In the genomic region with DNA sequence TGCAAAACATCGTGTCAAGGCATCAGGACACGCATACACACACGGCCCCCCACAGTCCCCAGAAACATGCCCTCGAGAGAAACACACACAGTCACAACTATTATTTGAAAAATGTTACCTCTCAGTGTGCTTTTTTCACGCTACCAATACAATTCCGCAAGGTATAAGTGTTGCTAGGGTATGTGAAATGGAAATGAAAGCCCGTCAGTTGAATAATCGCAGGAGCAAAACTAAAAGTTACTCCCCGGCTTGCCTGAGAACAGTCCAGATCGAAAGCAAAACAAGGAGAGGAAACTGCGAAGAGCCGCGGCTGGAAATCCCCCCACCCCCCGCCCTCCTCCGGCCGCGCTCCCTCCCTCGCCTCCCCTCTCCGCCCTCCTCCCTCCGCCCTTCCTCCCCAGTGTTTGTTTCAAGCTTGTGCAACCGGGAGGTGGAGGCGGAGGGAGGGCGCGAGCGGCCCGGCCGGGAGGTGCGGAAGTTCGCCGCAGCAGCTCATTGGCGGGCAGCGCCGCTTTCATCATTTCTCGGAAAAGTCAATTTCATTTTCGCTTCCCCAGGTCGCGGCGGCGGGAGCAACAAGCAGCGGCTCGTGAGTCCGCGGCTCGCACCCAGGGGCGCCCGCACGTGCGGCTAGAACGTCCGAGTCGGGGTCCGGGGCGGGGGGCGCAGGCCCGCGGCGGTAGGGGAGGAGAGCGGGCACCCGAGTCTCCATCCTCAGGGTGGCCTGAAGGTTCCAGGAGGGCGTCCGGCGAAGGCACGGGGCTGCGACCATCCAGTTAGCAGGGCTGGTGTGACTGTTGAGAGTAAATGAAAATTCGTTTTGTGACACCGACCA, we compare ENCODE assay signal across 1 cellular context.
A peak's percentile ranks its signal among the peaks of the same experiment; 100 is the strongest.
TF ChIP-seq lines count a peak whose summit lies in the region.

A gene (minus strand): TSS at position 290 of the 835 bp plus-strand sequence. CDS start 45,486 bp downstream, outside the sequence.

TF ChIP-seq in GM12878, 131 proteins besides CTCF, POLR2A, EP300 and RAD21 (continued from another document and continues in another):
- TF ChIP-seq FOXM1 (IDR thresholded peaks at IDR 0.05; ENCODE audit: low read depth, low read length) (no peak), ZSCAN29 (IDR thresholded peaks at IDR 0.05) (no peak), LARP7 (IDR thresholded peaks at IDR 0.05) (0 out of 2 replicates have a peak, but pooled peaks have one; percentile 58), TARDBP (IDR thresholded peaks at IDR 0.05; ENCODE audit: borderline replicate concordance) (peak; percentile 45; the same call in 1 of the 2 replicates), RUNX3 (IDR thresholded peaks at IDR 0.05; ENCODE audit: low read length) (no peak), ZZZ3 (IDR thresholded peaks at IDR 0.05; ENCODE audit: control insufficient read depth, insufficient read length, low read depth) (no peak), SIN3A (IDR thresholded peaks at IDR 0.05; ENCODE audit: low read depth, low read length) (no peak; the same call in 1 of the 2 replicates), NBN (IDR thresholded peaks at IDR 0.05) (no peak), SP1 (IDR thresholded peaks at IDR 0.05; ENCODE audit: low read depth, low read length) (no peak), KDM1A (IDR thresholded peaks at IDR 0.05; ENCODE audit: borderline replicate concordance) (no peak), CEBPB (IDR thresholded peaks at IDR 0.05; ENCODE audit: borderline replicate concordance in 1 of 2, low read depth in 2 of 2, low read length in 2 of 2) (peak in 1 of 2 experiments; percentile 79; a peak in 2 of 4 replicates), STAT1 (conservative IDR thresholded peaks at IDR 0.05) (no peak), JUNB (IDR thresholded peaks at IDR 0.05) (no peak), BACH1 (IDR thresholded peaks at IDR 0.05; ENCODE audit: borderline replicate concordance) (no peak; the same call in 1 of the 2 replicates), POU2F2 (IDR thresholded peaks at IDR 0.05; ENCODE audit: borderline replicate concordance, low read depth, low read length) (0 out of 3 replicates have a peak, but pooled peaks have one; percentile 36), ETV6 (conservative IDR thresholded peaks at IDR 0.05 in 1 of 2, IDR thresholded peaks at IDR 0.05 in 1 of 2; ENCODE audit: borderline replicate concordance in 1 of 2, low read depth in 1 of 2) (peak in 1 of 2 experiments; percentile 84; a peak in 2 of 4 replicates), RFX5 (IDR thresholded peaks at IDR 0.05; ENCODE audit: low read depth, low read length) (peak; percentile 30; the same call in 1 of the 2 replicates), NR2C1 (IDR thresholded peaks at IDR 0.05) (no peak), NFXL1 (IDR thresholded peaks at IDR 0.05; ENCODE audit: borderline replicate concordance) (no peak), SUZ12 (IDR thresholded peaks at IDR 0.05; ENCODE audit: unreplicated experiment) (no peak), CHD1 (IDR thresholded peaks at IDR 0.05; ENCODE audit: low read depth, low read length) (0 out of 2 replicates have a peak, but pooled peaks have one; percentile 46), CBFB (IDR thresholded peaks at IDR 0.05; ENCODE audit: low read depth) (no peak; the same call in 1 of the 2 replicates), MTA3 (IDR thresholded peaks at IDR 0.05; ENCODE audit: borderline replicate concordance, low read length) (no peak), RB1 (IDR thresholded peaks at IDR 0.05; ENCODE audit: borderline replicate concordance) (peak; percentile 85; the same call in 1 of the 2 replicates), SREBF1 (IDR thresholded peaks at IDR 0.05; ENCODE audit: low read length) (no peak), ESRRA (IDR thresholded peaks at IDR 0.05; ENCODE audit: low read length) (no peak), MEF2A (IDR thresholded peaks at IDR 0.05; ENCODE audit: insufficient read depth, low read depth, low read length) (peak; percentile 79; the same call in 1 of the 2 replicates), SREBF2 (IDR thresholded peaks at IDR 0.05; ENCODE audit: low read length) (no peak), WRNIP1 (IDR thresholded peaks at IDR 0.05; ENCODE audit: borderline replicate concordance, low read depth, low read length) (no peak), PAX8 (IDR thresholded peaks at IDR 0.05) (no peak), NFYA (IDR thresholded peaks at IDR 0.05; ENCODE audit: borderline replicate concordance, low read depth, low read length) (no peak), MTA2 (IDR thresholded peaks at IDR 0.05; ENCODE audit: low read depth) (no peak; the same call in 1 of the 2 replicates), EZH2 (IDR thresholded peaks at IDR 0.05; ENCODE audit: borderline replicate concordance, control insufficient read depth, low read depth, low read length) (no peak), MYB (IDR thresholded peaks at IDR 0.05; ENCODE audit: borderline replicate concordance, low read depth, low read length) (no peak), CBX5 (IDR thresholded peaks at IDR 0.05; ENCODE audit: low read depth) (no peak), IKZF1 (conservative IDR thresholded peaks at IDR 0.05) (peak; percentile 66; the same call in 1 of the 2 replicates), HDAC6 (IDR thresholded peaks at IDR 0.05; ENCODE audit: unreplicated experiment) (no peak)
- TF ChIP-seq, protein P1, sequence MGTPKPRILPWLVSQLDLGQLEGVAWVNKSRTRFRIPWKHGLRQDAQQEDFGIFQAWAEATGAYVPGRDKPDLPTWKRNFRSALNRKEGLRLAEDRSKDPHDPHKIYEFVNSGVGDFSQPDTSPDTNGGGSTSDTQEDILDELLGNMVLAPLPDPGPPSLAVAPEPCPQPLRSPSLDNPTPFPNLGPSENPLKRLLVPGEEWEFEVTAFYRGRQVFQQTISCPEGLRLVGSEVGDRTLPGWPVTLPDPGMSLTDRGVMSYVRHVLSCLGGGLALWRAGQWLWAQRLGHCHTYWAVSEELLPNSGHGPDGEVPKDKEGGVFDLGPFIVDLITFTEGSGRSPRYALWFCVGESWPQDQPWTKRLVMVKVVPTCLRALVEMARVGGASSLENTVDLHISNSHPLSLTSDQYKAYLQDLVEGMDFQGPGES (IDR thresholded peaks at IDR 0.05) = no peak
- TF ChIP-seq, protein P2, sequence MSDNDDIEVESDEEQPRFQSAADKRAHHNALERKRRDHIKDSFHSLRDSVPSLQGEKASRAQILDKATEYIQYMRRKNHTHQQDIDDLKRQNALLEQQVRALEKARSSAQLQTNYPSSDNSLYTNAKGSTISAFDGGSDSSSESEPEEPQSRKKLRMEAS (IDR thresholded peaks at IDR 0.05; ENCODE audit: low read depth, low read length) = peak; percentile 50; the same call in 1 of the 2 replicates
- TF ChIP-seq, protein P3, sequence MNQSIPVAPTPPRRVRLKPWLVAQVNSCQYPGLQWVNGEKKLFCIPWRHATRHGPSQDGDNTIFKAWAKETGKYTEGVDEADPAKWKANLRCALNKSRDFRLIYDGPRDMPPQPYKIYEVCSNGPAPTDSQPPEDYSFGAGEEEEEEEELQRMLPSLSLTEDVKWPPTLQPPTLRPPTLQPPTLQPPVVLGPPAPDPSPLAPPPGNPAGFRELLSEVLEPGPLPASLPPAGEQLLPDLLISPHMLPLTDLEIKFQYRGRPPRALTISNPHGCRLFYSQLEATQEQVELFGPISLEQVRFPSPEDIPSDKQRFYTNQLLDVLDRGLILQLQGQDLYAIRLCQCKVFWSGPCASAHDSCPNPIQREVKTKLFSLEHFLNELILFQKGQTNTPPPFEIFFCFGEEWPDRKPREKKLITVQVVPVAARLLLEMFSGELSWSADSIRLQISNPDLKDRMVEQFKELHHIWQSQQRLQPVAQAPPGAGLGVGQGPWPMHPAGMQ (IDR thresholded peaks at IDR 0.05; ENCODE audit: borderline replicate concordance) = no peak
- TF ChIP-seq, protein P4, sequence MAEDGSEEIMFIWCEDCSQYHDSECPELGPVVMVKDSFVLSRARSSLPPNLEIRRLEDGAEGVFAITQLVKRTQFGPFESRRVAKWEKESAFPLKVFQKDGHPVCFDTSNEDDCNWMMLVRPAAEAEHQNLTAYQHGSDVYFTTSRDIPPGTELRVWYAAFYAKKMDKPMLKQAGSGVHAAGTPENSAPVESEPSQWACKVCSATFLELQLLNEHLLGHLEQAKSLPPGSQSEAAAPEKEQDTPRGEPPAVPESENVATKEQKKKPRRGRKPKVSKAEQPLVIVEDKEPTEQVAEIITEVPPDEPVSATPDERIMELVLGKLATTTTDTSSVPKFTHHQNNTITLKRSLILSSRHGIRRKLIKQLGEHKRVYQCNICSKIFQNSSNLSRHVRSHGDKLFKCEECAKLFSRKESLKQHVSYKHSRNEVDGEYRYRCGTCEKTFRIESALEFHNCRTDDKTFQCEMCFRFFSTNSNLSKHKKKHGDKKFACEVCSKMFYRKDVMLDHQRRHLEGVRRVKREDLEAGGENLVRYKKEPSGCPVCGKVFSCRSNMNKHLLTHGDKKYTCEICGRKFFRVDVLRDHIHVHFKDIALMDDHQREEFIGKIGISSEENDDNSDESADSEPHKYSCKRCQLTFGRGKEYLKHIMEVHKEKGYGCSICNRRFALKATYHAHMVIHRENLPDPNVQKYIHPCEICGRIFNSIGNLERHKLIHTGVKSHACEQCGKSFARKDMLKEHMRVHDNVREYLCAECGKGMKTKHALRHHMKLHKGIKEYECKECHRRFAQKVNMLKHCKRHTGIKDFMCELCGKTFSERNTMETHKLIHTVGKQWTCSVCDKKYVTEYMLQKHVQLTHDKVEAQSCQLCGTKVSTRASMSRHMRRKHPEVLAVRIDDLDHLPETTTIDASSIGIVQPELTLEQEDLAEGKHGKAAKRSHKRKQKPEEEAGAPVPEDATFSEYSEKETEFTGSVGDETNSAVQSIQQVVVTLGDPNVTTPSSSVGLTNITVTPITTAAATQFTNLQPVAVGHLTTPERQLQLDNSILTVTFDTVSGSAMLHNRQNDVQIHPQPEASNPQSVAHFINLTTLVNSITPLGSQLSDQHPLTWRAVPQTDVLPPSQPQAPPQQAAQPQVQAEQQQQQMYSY (CRISPR knock-in tag; IDR thresholded peaks at IDR 0.05) = no peak
- TF ChIP-seq, protein P5, sequence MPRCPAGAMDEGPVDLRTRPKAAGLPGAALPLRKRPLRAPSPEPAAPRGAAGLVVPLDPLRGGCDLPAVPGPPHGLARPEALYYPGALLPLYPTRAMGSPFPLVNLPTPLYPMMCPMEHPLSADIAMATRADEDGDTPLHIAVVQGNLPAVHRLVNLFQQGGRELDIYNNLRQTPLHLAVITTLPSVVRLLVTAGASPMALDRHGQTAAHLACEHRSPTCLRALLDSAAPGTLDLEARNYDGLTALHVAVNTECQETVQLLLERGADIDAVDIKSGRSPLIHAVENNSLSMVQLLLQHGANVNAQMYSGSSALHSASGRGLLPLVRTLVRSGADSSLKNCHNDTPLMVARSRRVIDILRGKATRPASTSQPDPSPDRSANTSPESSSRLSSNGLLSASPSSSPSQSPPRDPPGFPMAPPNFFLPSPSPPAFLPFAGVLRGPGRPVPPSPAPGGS (IDR thresholded peaks at IDR 0.05; ENCODE audit: borderline replicate concordance, insufficient read depth, low read depth, low read length, poor library complexity, severe bottlenecking) = peak; percentile 42
- TF ChIP-seq, protein P6, sequence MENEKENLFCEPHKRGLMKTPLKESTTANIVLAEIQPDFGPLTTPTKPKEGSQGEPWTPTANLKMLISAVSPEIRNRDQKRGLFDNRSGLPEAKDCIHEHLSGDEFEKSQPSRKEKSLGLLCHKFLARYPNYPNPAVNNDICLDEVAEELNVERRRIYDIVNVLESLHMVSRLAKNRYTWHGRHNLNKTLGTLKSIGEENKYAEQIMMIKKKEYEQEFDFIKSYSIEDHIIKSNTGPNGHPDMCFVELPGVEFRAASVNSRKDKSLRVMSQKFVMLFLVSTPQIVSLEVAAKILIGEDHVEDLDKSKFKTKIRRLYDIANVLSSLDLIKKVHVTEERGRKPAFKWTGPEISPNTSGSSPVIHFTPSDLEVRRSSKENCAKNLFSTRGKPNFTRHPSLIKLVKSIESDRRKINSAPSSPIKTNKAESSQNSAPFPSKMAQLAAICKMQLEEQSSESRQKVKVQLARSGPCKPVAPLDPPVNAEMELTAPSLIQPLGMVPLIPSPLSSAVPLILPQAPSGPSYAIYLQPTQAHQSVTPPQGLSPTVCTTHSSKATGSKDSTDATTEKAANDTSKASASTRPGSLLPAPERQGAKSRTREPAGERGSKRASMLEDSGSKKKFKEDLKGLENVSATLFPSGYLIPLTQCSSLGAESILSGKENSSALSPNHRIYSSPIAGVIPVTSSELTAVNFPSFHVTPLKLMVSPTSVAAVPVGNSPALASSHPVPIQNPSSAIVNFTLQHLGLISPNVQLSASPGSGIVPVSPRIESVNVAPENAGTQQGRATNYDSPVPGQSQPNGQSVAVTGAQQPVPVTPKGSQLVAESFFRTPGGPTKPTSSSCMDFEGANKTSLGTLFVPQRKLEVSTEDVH (IDR thresholded peaks at IDR 0.05; ENCODE audit: low read depth, partially characterized antibody) = no peak
- TF ChIP-seq, protein P7, sequence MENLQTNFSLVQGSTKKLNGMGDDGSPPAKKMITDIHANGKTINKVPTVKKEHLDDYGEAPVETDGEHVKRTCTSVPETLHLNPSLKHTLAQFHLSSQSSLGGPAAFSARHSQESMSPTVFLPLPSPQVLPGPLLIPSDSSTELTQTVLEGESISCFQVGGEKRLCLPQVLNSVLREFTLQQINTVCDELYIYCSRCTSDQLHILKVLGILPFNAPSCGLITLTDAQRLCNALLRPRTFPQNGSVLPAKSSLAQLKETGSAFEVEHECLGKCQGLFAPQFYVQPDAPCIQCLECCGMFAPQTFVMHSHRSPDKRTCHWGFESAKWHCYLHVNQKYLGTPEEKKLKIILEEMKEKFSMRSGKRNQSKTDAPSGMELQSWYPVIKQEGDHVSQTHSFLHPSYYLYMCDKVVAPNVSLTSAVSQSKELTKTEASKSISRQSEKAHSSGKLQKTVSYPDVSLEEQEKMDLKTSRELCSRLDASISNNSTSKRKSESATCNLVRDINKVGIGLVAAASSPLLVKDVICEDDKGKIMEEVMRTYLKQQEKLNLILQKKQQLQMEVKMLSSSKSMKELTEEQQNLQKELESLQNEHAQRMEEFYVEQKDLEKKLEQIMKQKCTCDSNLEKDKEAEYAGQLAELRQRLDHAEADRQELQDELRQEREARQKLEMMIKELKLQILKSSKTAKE (IDR thresholded peaks at IDR 0.05; ENCODE audit: low read depth, poor library complexity, severe bottlenecking) = peak; percentile 62
- TF ChIP-seq, protein P8, sequence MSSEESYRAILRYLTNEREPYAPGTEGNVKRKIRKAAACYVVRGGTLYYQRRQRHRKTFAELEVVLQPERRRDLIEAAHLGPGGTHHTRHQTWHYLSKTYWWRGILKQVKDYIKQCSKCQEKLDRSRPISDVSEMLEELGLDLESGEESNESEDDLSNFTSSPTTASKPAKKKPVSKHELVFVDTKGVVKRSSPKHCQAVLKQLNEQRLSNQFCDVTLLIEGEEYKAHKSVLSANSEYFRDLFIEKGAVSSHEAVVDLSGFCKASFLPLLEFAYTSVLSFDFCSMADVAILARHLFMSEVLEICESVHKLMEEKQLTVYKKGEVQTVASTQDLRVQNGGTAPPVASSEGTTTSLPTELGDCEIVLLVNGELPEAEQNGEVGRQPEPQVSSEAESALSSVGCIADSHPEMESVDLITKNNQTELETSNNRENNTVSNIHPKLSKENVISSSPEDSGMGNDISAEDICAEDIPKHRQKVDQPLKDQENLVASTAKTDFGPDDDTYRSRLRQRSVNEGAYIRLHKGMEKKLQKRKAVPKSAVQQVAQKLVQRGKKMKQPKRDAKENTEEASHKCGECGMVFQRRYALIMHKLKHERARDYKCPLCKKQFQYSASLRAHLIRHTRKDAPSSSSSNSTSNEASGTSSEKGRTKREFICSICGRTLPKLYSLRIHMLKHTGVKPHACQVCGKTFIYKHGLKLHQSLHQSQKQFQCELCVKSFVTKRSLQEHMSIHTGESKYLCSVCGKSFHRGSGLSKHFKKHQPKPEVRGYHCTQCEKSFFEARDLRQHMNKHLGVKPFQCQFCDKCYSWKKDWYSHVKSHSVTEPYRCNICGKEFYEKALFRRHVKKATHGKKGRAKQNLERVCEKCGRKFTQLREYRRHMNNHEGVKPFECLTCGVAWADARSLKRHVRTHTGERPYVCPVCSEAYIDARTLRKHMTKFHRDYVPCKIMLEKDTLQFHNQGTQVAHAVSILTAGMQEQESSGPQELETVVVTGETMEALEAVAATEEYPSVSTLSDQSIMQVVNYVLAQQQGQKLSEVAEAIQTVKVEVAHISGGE (CRISPR knock-in tag; IDR thresholded peaks at IDR 0.05) = no peak
